22 cellular contexts compared by ENCODE assay signal in genomic region chr4:144572660-144573059, GRCh38.
A peak's percentile ranks its signal among the peaks of the same experiment; 100 is the strongest.
DNase-seq lines count a peak whose midpoint lies in the region; ATAC-seq, FAIRE-seq and TF ChIP-seq lines count a peak whose summit lies in the region.
"Had no signal": no experiment of that assay in that cellular context is flagged by ENCODE, and none has a peak within 500 bp of the region (broad histone marks: within the 10 kb centered on the region; RNA-seq: fewer than 3 reads in every experiment).

No MANE protein-coding gene starts in this region.

- H3K9ac ChIP-seq in HCT116 (ENCODE audit: low read length) = no peak overlapping the region
- H3K9ac ChIP-seq: KMS-11 had no signal

- H3K79me2 ChIP-seq in HCT116 (ENCODE audit: insufficient read depth, low read length) (no peaks in the 10 kb centered on the region), OCI-LY7 (ENCODE audit: insufficient read depth, low read depth, low read length) (no peaks in the 10 kb centered on the region)

- CTCF ChIA-PET in HCT116 (lab: Charles Lee) (no interaction called here), OCI-LY7 (lab: Charles Lee; ENCODE audit: unreplicated experiment) (no interaction called here)

- TF ChIP-seq RAD21 in HCT116 (IDR thresholded peaks at IDR 0.05; ENCODE audit: low read depth) = 0 out of 2 replicates have a peak, but pooled peaks have one; percentile 10

- H3K4me1 ChIP-seq in HCT116 (ENCODE audit: control insufficient read depth in 1 of 2, insufficient read depth in 2 of 2, low read length in 2 of 2) (no peaks in the 10 kb centered on the region), OCI-LY7 (ENCODE audit: insufficient read depth, low read length, poor library complexity, severe bottlenecking) (no peaks in the 10 kb centered on the region)
- H3K4me1 ChIP-seq: lower lobe of right lung, upper lobe of left lung had no signal

- H3K36me3 ChIP-seq in HCT116 (ENCODE audit: control insufficient read depth in 1 of 2, insufficient read depth in 2 of 2, low read length in 2 of 2) (no peaks in the 10 kb centered on the region), OCI-LY7 (ENCODE audit: insufficient read depth, low read length) (no peaks in the 10 kb centered on the region)
- H3K36me3 ChIP-seq: lower lobe of right lung, upper lobe of left lung had no signal

- no peak overlapping the region for H3K4me2 ChIP-seq in HCT116 (ENCODE audit: low read length)
- H3K4me2 ChIP-seq in OCI-LY7 (ENCODE audit: low read length) = no peak overlapping the region
- H3K4me2 ChIP-seq: KMS-11 had no signal

- peak; percentile 17 for FAIRE-seq in G401.6 (lab: Jason Lieb, UNC)
- FAIRE-seq: H54 had no signal

- no peak overlapping the region for H2AFZ ChIP-seq in HCT116 (ENCODE audit: low read depth, low read length, poor library complexity, severe bottlenecking)
- no peak overlapping the region for H2AFZ ChIP-seq in OCI-LY7 (ENCODE audit: low read length)

- no peak for ATAC-seq in HCT116
- ATAC-seq in HG02870 (IDR thresholded peaks at IDR 0.05; ENCODE audit: unreplicated experiment) = no peak
- ATAC-seq in GM21381 (IDR thresholded peaks at IDR 0.05; ENCODE audit: unreplicated experiment) = no peak
- ATAC-seq in HG02798 (IDR thresholded peaks at IDR 0.05; ENCODE audit: poor library complexity, unreplicated experiment) = no peak
- ATAC-seq: lower lobe of right lung, sciatic nerve had no signal

- H4K20me1 ChIP-seq in HCT116 (ENCODE audit: insufficient read depth) = no peaks in the 10 kb centered on the region
- no peaks in the 10 kb centered on the region for H4K20me1 ChIP-seq in OCI-LY7 (ENCODE audit: insufficient read depth, low read length)

- POLR2A ChIA-PET in HCT116 (lab: Charles Lee) = no interaction called here
- POLR2A ChIA-PET in OCI-LY7 (lab: Charles Lee) = interaction anchor here (0.5 to 1.1 kb wide), 2 partner anchors 10 to 173 kb away, joined by 4 read pairs; no protein-coding TSS in a partner anchor

- H3K9me3 ChIP-seq in HCT116 (ENCODE audit: control insufficient read depth in 1 of 2, insufficient read depth in 1 of 2, low read depth in 1 of 2, low read length in 2 of 2) (no peaks in the 10 kb centered on the region), OCI-LY7 (ENCODE audit: low read length) (no peaks in the 10 kb centered on the region)
- H3K9me3 ChIP-seq: lower lobe of right lung, upper lobe of left lung had no signal

- intact Hi-C loops in HCT116 (cut with micrococcal nuclease) = no loop called here
- intact Hi-C loops in OCI-LY7 (cut with micrococcal nuclease; ENCODE audit: unreplicated experiment) = loop anchor here (10.0 kb wide), 1 partner anchor 398 kb away; no protein-coding TSS in a partner anchor

- H3K9me2 ChIP-seq in HCT116 (ENCODE audit: insufficient read depth) (no peaks in the 10 kb centered on the region), OCI-LY7 (ENCODE audit: insufficient read depth, low read length) (no peaks in the 10 kb centered on the region)

- DNase-seq in HCT116 (ENCODE audit: low read depth, low spot score) (no peak), OCI-LY7 (ENCODE audit: low spot score) (no peak), epithelial cell of proximal tubule (ENCODE audit: low read depth) (no peak), NCI-H1436 (lab: John Stamatoyannopoulos, UW) (no peak)
- DNase-seq: activated CD4-positive, alpha-beta T cell treated with anti-CD3 and anti-CD28 coated beads, Interleukin-2, amount 10 ng/mL, durations not matched to agents 7 days and 5 days; activated CD8-positive, alpha-beta memory T cell treated with anti-CD3 and anti-CD28 coated beads, Interleukin-2, amount 50 U/mL, for 4 hours; activated gamma-delta T cell; central memory CD4-positive, alpha-beta T cell; effector CD8-positive, alpha-beta T cell; glutamatergic neuron; lower lobe of right lung; NCI-H1417 treated with DMSO at 0.1 percent for 48 hours; NCI-H82; stimulated activated naive CD4-positive, alpha-beta T cell treated with Interleukin-2 at 50 U/mL for 16 hours had no signal

- BruUV-seq in HCT116 (replicated peaks; lab: Mats Ljungman, UMichigan) (no TSS peak), OCI-LY7 (replicated peaks; lab: Mats Ljungman, UMichigan) (no TSS peak)

- H3K27ac ChIP-seq in HCT116 (ENCODE audit: low read depth, low read length) (no peak overlapping the region), OCI-LY7 (ENCODE audit: low read depth, low read length, poor library complexity, severe bottlenecking) (no peak overlapping the region)
- H3K27ac ChIP-seq: KMS-11, lower lobe of right lung, upper lobe of left lung had no signal

- H3K4me3 ChIP-seq in HCT116 (replicated peaks in 1 of 2; ENCODE audit: low read depth in 1 of 2, low read length in 2 of 2) (no peak overlapping the region), OCI-LY7 (ENCODE audit: low read depth, low read length, poor library complexity, severe bottlenecking) (no peak overlapping the region), epithelial cell of proximal tubule (ENCODE audit: low read depth, low read length) (no peak overlapping the region)
- H3K4me3 ChIP-seq: lower lobe of right lung, upper lobe of left lung had no signal

- H3K27me3 ChIP-seq in HCT116 (ENCODE audit: insufficient read depth, low read length) = no peaks in the 10 kb centered on the region
- H3K27me3 ChIP-seq: upper lobe of left lung had no signal

- TF ChIP-seq POLR2A in HCT116 (IDR thresholded peaks at IDR 0.05; ENCODE audit: borderline replicate concordance, extremely low read depth, insufficient read depth, insufficient read length) = no peak

- peak in 2 of 3 experiments; percentile 15 to 27; a peak in 1 of 6 replicates for TF ChIP-seq CTCF in HCT116 (IDR thresholded peaks at IDR 0.05 in 2 of 3, conservative IDR thresholded peaks at IDR 0.05 in 1 of 3; ENCODE audit: borderline replicate concordance in 1 of 3, insufficient read depth in 1 of 3, low read depth in 2 of 3, low read length in 2 of 3)
- peak; percentile 31; the same call in 1 of the 2 replicates for TF ChIP-seq CTCF in OCI-LY7 (conservative IDR thresholded peaks at IDR 0.05; ENCODE audit: low read length)
- TF ChIP-seq CTCF in epithelial cell of proximal tubule (conservative IDR thresholded peaks at IDR 0.05; ENCODE audit: low read depth, low read length) = peak; percentile 16

- RAD21 ChIA-PET in HCT116 (lab: Charles Lee; ENCODE audit: low non-redundant PET in 1 of 2, low total read pairs in 2 of 2, uncharacterized antibody in 2 of 2, unreplicated experiment in 2 of 2) = no interaction called here

TF ChIP-seq in HCT116, 20 proteins besides CTCF, POLR2A, EP300 and RAD21 (continues in another document):
- TF ChIP-seq YY1 (IDR thresholded peaks at IDR 0.05; ENCODE audit: extremely low read depth, insufficient replicate concordance, low read depth, low read length) (no peak), EZH2 (IDR thresholded peaks at IDR 0.05) (no peak), JUND (IDR thresholded peaks at IDR 0.05) (no peak), ZNF274 (IDR thresholded peaks at IDR 0.05; ENCODE audit: low read depth, low read length) (no peak), MAX (IDR thresholded peaks at IDR 0.05) (no peak), ZFX (IDR thresholded peaks at IDR 0.05) (no peak), SRF (IDR thresholded peaks at IDR 0.05; ENCODE audit: low read depth) (no peak), FOSL1 (IDR thresholded peaks at IDR 0.05; ENCODE audit: low read depth) (no peak), SIN3A (IDR thresholded peaks at IDR 0.05; ENCODE audit: low read depth) (no peak), POLR2AphosphoS5 (IDR thresholded peaks at IDR 0.05; ENCODE audit: low read depth, low read length) (no peak), ZBTB33 (IDR thresholded peaks at IDR 0.05; ENCODE audit: extremely low read depth, insufficient replicate concordance, low read length) (no peak), SP1 (IDR thresholded peaks at IDR 0.05; ENCODE audit: low read depth) (no peak), CEBPB (IDR thresholded peaks at IDR 0.05; ENCODE audit: low read depth) (no peak), ELF1 (IDR thresholded peaks at IDR 0.05; ENCODE audit: borderline replicate concordance, low read depth) (no peak), TCF7L2 (IDR thresholded peaks at IDR 0.05; ENCODE audit: borderline replicate concordance, extremely low read depth, insufficient read depth, insufficient read length) (no peak)
